7 cellular contexts compared by ENCODE assay signal in genomic region chr1:245611251-245611650, GRCh38.
"Had no signal": no experiment of that assay in that cellular context is flagged by ENCODE, and none has a peak within 500 bp of the region (broad histone marks: within the 10 kb centered on the region; RNA-seq: fewer than 3 reads in every experiment).

No MANE protein-coding gene starts in this region.

- DNase-seq: GM23248, GOT3, H9, HCEC 1CT, IMR-90, KG1 had no signal

- H3K4me3 ChIP-seq: GM23248, K562 had no signal
